In genomic region chr19:47305309-47305751, GRCh38 we compare ENCODE assay signal across 1 cellular context.
TF ChIP-seq lines count a peak whose summit lies in the region.

No MANE protein-coding gene starts in this region.

TF ChIP-seq in HepG2, 621 proteins besides CTCF, POLR2A, EP300 and RAD21 (continued from another document):
- TF ChIP-seq KIAA2018 (CRISPR knock-in tag; IDR thresholded peaks at IDR 0.05; ENCODE audit: borderline replicate concordance): no peak
- TF ChIP-seq KLF13 (CRISPR knock-in tag; IDR thresholded peaks at IDR 0.05): no peak
- no peak for TF ChIP-seq TMF1 (CRISPR knock-in tag; IDR thresholded peaks at IDR 0.05; ENCODE audit: low read depth)
- no peak for TF ChIP-seq MED13 (CRISPR knock-in tag; IDR thresholded peaks at IDR 0.05)
- TF ChIP-seq MXI1 (IDR thresholded peaks at IDR 0.05; ENCODE audit: borderline replicate concordance, low read depth, low read length): peak; percentile 95; the same call in 2 of the 3 replicates
- no peak for TF ChIP-seq U2AF1 (optimal IDR thresholded peaks at IDR 0.05; ENCODE audit: low read depth, low read length)
- TF ChIP-seq GATAD2A (CRISPR knock-in tag; IDR thresholded peaks at IDR 0.05): peak; percentile 80
- TF ChIP-seq ZNF598 (CRISPR knock-in tag; IDR thresholded peaks at IDR 0.05; ENCODE audit: borderline replicate concordance): no peak
- TF ChIP-seq HMG20A (CRISPR knock-in tag; IDR thresholded peaks at IDR 0.05; ENCODE audit: borderline replicate concordance): peak; percentile 53; the same call in 1 of the 2 replicates
- TF ChIP-seq ZNF350 (CRISPR knock-in tag; IDR thresholded peaks at IDR 0.05; ENCODE audit: borderline replicate concordance, low read depth): peak; percentile 47; the same call in 1 of the 2 replicates
- TF ChIP-seq ZNF782 (CRISPR knock-in tag; IDR thresholded peaks at IDR 0.05; ENCODE audit: borderline replicate concordance): no peak
- peak; percentile 53; the same call in 1 of the 2 replicates for TF ChIP-seq ZNF362 (CRISPR knock-in tag; IDR thresholded peaks at IDR 0.05; ENCODE audit: borderline replicate concordance)
- TF ChIP-seq PCBP2 (optimal IDR thresholded peaks at IDR 0.05; ENCODE audit: low read depth, low read length, poor library complexity, severe bottlenecking): no peak
- TF ChIP-seq RFX3 (CRISPR knock-in tag; IDR thresholded peaks at IDR 0.05): no peak
- no peak for TF ChIP-seq THYN1 (CRISPR knock-in tag; IDR thresholded peaks at IDR 0.05; ENCODE audit: borderline replicate concordance, low read depth)
- no peak for TF ChIP-seq ZBTB3 (CRISPR knock-in tag; IDR thresholded peaks at IDR 0.05; ENCODE audit: borderline replicate concordance, low read depth)
- 0 out of 2 replicates have a peak, but pooled peaks have one; percentile 47 for TF ChIP-seq KLF9 (CRISPR knock-in tag; IDR thresholded peaks at IDR 0.05; ENCODE audit: low read depth)
- TF ChIP-seq ZSCAN30 (CRISPR knock-in tag; IDR thresholded peaks at IDR 0.05): no peak
- 0 out of 2 replicates have a peak, but pooled peaks have one; percentile 30 for TF ChIP-seq RFXANK (CRISPR knock-in tag; IDR thresholded peaks at IDR 0.05)
- TF ChIP-seq KDM1A (CRISPR knock-in tag; IDR thresholded peaks at IDR 0.05): no peak
- TF ChIP-seq ZNF432 (CRISPR knock-in tag; IDR thresholded peaks at IDR 0.05; ENCODE audit: borderline replicate concordance): no peak
- no peak for TF ChIP-seq ZNF615 (CRISPR knock-in tag; IDR thresholded peaks at IDR 0.05; ENCODE audit: borderline replicate concordance)
- peak in 1 of 2 experiments; percentile 44; a peak in 1 of 4 replicates for TF ChIP-seq NR2F1 (CRISPR knock-in tag; IDR thresholded peaks at IDR 0.05)
- no peak for TF ChIP-seq ETV6 (CRISPR knock-in tag; conservative IDR thresholded peaks at IDR 0.05)
- TF ChIP-seq MAFF (IDR thresholded peaks at IDR 0.05; ENCODE audit: low read depth, low read length): peak; percentile 40; the same call in 1 of the 2 replicates
- 0 out of 2 replicates have a peak, but pooled peaks have one; percentile 20 for TF ChIP-seq ZNF556 (CRISPR knock-in tag; IDR thresholded peaks at IDR 0.05; ENCODE audit: borderline replicate concordance)
- TF ChIP-seq ZBTB43 (CRISPR knock-in tag; conservative IDR thresholded peaks at IDR 0.05): 0 out of 2 replicates have a peak, but pooled peaks have one; percentile 27
- peak; percentile 50; the same call in 1 of the 2 replicates for TF ChIP-seq HDAC1 (CRISPR knock-in tag; IDR thresholded peaks at IDR 0.05)
- TF ChIP-seq ZNF878 (CRISPR knock-in tag; IDR thresholded peaks at IDR 0.05): no peak
- TF ChIP-seq SP2 (CRISPR knock-in tag; IDR thresholded peaks at IDR 0.05): no peak
- TF ChIP-seq NR3C1 (CRISPR knock-in tag; IDR thresholded peaks at IDR 0.05): no peak
- TF ChIP-seq ZZZ3 (CRISPR knock-in tag; IDR thresholded peaks at IDR 0.05; ENCODE audit: borderline replicate concordance): no peak
- no peak for TF ChIP-seq HMGXB3 (CRISPR knock-in tag; IDR thresholded peaks at IDR 0.05; ENCODE audit: borderline replicate concordance)
- TF ChIP-seq SPEN (CRISPR knock-in tag; IDR thresholded peaks at IDR 0.05; ENCODE audit: low read depth): peak; percentile 39; the same call in 1 of the 2 replicates
- no peak for TF ChIP-seq ZNF883 (CRISPR knock-in tag; IDR thresholded peaks at IDR 0.05; ENCODE audit: not compliant biosample characterization)
- TF ChIP-seq ATM (IDR thresholded peaks at IDR 0.05; ENCODE audit: borderline replicate concordance): no peak
- TF ChIP-seq STAG1 (CRISPR knock-in tag; IDR thresholded peaks at IDR 0.05): peak; percentile 47
- no peak for TF ChIP-seq MTF1 (CRISPR knock-in tag; IDR thresholded peaks at IDR 0.05)
- no peak for TF ChIP-seq SMARCC2 (IDR thresholded peaks at IDR 0.05)
- no peak for TF ChIP-seq ZNF367 (CRISPR knock-in tag; IDR thresholded peaks at IDR 0.05; ENCODE audit: borderline replicate concordance)
- TF ChIP-seq RARA (CRISPR knock-in tag; IDR thresholded peaks at IDR 0.05): 0 out of 2 replicates have a peak, but pooled peaks have one; percentile 31
- TF ChIP-seq MIXL1 (CRISPR knock-in tag; IDR thresholded peaks at IDR 0.05): peak; percentile 93
- no peak for TF ChIP-seq ZSCAN29 (CRISPR knock-in tag; conservative IDR thresholded peaks at IDR 0.05)
- TF ChIP-seq HMG20B (CRISPR knock-in tag; conservative IDR thresholded peaks at IDR 0.05): no peak
- TF ChIP-seq ZSCAN9 (CRISPR knock-in tag; IDR thresholded peaks at IDR 0.05; ENCODE audit: borderline replicate concordance): peak; percentile 44; the same call in 1 of the 2 replicates
- no peak for TF ChIP-seq CREB3 (CRISPR knock-in tag; IDR thresholded peaks at IDR 0.05)
- no peak for TF ChIP-seq ZNF20 (CRISPR knock-in tag; IDR thresholded peaks at IDR 0.05)
